In the genomic region with DNA sequence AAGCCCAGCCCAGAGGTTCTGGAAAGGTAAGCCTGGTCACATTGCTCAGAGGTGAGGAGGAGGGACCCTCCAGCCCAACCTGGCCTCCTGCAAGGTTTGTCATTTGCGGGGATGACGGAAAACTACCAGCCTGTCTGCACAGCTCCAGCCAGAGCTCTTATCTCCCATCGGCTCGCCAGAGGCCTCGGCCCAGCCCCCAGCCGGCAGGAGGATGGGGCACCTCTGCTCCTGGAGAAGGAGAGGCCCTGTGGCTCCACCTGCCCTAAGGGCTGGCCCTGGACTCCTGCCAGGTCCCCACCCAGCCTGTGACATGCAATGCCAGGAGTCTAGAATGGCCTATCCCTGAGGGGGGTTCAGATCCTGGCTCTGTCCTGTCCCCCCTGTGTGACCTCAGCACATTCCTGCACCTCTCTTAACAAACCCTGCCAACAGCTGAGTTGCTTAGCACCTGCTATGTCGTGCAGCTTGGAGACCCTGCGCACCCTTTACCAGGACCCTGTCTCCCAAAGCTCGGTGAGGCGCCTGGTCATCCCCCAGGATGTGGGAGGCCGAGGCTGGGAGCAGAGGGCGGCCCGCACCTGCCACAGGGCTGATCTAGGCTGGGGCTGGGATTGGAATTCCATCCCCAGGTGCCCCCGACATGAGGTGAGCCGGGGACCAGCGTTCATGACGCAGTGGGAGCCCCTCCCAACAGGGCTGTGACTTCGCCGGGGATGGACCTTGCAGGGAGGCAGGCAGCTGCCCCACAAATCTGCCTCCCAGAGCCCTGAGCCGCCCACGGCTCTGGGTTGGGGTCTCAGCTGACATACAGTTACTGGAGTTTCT, we compare ENCODE assay signal across 1 cellular context.
TF ChIP-seq lines count a peak whose summit lies in the region.

No MANE protein-coding gene starts in this region.

TF ChIP-seq in HepG2, 621 proteins besides CTCF, POLR2A, EP300 and RAD21 (continued from another document and continues in another):
- TF ChIP-seq, protein P1, sequence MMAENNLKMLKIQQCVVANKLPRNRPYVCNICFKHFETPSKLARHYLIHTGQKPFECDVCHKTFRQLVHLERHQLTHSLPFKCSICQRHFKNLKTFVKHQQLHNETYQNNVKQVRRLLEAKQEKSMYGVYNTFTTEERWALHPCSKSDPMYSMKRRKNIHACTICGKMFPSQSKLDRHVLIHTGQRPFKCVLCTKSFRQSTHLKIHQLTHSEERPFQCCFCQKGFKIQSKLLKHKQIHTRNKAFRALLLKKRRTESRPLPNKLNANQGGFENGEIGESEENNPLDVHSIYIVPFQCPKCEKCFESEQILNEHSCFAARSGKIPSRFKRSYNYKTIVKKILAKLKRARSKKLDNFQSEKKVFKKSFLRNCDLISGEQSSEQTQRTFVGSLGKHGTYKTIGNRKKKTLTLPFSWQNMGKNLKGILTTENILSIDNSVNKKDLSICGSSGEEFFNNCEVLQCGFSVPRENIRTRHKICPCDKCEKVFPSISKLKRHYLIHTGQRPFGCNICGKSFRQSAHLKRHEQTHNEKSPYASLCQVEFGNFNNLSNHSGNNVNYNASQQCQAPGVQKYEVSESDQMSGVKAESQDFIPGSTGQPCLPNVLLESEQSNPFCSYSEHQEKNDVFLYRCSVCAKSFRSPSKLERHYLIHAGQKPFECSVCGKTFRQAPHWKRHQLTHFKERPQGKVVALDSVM (CRISPR knock-in tag; IDR thresholded peaks at IDR 0.05): peak; percentile 31
- TF ChIP-seq HMGA1 (CRISPR knock-in tag; conservative IDR thresholded peaks at IDR 0.05) (no peak), SETDB1 (CRISPR knock-in tag; IDR thresholded peaks at IDR 0.05; ENCODE audit: borderline replicate concordance) (no peak), PHF5A (CRISPR knock-in tag; IDR thresholded peaks at IDR 0.05; ENCODE audit: low read depth, unreplicated experiment) (no peak), ZNF598 (CRISPR knock-in tag; IDR thresholded peaks at IDR 0.05; ENCODE audit: borderline replicate concordance) (0 out of 2 replicates have a peak, but pooled peaks have one; percentile 24), HNF4A (CRISPR knock-in tag; IDR thresholded peaks at IDR 0.05) (peak; percentile 26; the same call in 1 of the 2 replicates), HOXA3 (CRISPR knock-in tag; IDR thresholded peaks at IDR 0.05) (peak; percentile 19; the same call in 1 of the 2 replicates), MED1 (CRISPR knock-in tag; IDR thresholded peaks at IDR 0.05) (0 out of 2 replicates have a peak, but pooled peaks have one; percentile 20), ZNF761 (CRISPR knock-in tag; conservative IDR thresholded peaks at IDR 0.05) (peak; percentile 82; the same call in 1 of the 2 replicates), ZNF768 (CRISPR knock-in tag; IDR thresholded peaks at IDR 0.05) (peak; percentile 85), SKI (IDR thresholded peaks at IDR 0.05; ENCODE audit: partially characterized antibody) (peak; percentile 40), KAT8 (CRISPR knock-in tag; IDR thresholded peaks at IDR 0.05) (0 out of 2 replicates have a peak, but pooled peaks have one; percentile 30), ZMAT3 (CRISPR knock-in tag; conservative IDR thresholded peaks at IDR 0.05) (0 out of 2 replicates have a peak, but pooled peaks have one; percentile 41), SOX6 (IDR thresholded peaks at IDR 0.05) (no peak), SOX6 (CRISPR knock-in tag; IDR thresholded peaks at IDR 0.05) (peak; percentile 70; the same call in 1 of the 2 replicates), ZSCAN25 (CRISPR knock-in tag; IDR thresholded peaks at IDR 0.05) (peak; percentile 4), PHF8 (CRISPR knock-in tag; IDR thresholded peaks at IDR 0.05) (peak; percentile 12; the same call in 1 of the 2 replicates), ZSCAN29 (CRISPR knock-in tag; conservative IDR thresholded peaks at IDR 0.05) (peak; percentile 71; the same call in 1 of the 2 replicates), SRSF4 (IDR thresholded peaks at IDR 0.05; ENCODE audit: low read depth, low read length, poor library complexity, severe bottlenecking) (no peak), FOXK2 (IDR thresholded peaks at IDR 0.05) (no peak), ZNF501 (CRISPR knock-in tag; IDR thresholded peaks at IDR 0.05) (0 out of 2 replicates have a peak, but pooled peaks have one; percentile 48), XRCC5 (optimal IDR thresholded peaks at IDR 0.05; ENCODE audit: low read length) (peak; percentile 72), JUN (CRISPR knock-in tag; IDR thresholded peaks at IDR 0.05) (peak; percentile 43; the same call in 1 of the 2 replicates), NONO (IDR thresholded peaks at IDR 0.05) (no peak), NONO (CRISPR knock-in tag; conservative IDR thresholded peaks at IDR 0.05) (no peak), RXRB (CRISPR knock-in tag; IDR thresholded peaks at IDR 0.05; ENCODE audit: borderline replicate concordance) (peak; percentile 46; the same call in 1 of the 2 replicates), GATAD2A (CRISPR knock-in tag; IDR thresholded peaks at IDR 0.05) (peak; percentile 57; the same call in 1 of the 2 replicates), SNAPC2 (CRISPR knock-in tag; IDR thresholded peaks at IDR 0.05) (peak; percentile 68; the same call in 1 of the 2 replicates)
- TF ChIP-seq, protein P2, sequence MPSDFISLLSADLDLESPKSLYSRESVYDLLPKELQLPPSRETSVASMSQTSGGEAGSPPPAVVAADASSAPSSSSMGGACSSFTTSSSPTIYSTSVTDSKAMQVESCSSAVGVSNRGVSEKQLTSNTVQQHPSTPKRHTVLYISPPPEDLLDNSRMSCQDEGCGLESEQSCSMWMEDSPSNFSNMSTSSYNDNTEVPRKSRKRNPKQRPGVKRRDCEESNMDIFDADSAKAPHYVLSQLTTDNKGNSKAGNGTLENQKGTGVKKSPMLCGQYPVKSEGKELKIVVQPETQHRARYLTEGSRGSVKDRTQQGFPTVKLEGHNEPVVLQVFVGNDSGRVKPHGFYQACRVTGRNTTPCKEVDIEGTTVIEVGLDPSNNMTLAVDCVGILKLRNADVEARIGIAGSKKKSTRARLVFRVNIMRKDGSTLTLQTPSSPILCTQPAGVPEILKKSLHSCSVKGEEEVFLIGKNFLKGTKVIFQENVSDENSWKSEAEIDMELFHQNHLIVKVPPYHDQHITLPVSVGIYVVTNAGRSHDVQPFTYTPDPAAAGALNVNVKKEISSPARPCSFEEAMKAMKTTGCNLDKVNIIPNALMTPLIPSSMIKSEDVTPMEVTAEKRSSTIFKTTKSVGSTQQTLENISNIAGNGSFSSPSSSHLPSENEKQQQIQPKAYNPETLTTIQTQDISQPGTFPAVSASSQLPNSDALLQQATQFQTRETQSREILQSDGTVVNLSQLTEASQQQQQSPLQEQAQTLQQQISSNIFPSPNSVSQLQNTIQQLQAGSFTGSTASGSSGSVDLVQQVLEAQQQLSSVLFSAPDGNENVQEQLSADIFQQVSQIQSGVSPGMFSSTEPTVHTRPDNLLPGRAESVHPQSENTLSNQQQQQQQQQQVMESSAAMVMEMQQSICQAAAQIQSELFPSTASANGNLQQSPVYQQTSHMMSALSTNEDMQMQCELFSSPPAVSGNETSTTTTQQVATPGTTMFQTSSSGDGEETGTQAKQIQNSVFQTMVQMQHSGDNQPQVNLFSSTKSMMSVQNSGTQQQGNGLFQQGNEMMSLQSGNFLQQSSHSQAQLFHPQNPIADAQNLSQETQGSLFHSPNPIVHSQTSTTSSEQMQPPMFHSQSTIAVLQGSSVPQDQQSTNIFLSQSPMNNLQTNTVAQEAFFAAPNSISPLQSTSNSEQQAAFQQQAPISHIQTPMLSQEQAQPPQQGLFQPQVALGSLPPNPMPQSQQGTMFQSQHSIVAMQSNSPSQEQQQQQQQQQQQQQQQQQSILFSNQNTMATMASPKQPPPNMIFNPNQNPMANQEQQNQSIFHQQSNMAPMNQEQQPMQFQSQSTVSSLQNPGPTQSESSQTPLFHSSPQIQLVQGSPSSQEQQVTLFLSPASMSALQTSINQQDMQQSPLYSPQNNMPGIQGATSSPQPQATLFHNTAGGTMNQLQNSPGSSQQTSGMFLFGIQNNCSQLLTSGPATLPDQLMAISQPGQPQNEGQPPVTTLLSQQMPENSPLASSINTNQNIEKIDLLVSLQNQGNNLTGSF (CRISPR knock-in tag; IDR thresholded peaks at IDR 0.05): no peak
- TF ChIP-seq, protein P3, sequence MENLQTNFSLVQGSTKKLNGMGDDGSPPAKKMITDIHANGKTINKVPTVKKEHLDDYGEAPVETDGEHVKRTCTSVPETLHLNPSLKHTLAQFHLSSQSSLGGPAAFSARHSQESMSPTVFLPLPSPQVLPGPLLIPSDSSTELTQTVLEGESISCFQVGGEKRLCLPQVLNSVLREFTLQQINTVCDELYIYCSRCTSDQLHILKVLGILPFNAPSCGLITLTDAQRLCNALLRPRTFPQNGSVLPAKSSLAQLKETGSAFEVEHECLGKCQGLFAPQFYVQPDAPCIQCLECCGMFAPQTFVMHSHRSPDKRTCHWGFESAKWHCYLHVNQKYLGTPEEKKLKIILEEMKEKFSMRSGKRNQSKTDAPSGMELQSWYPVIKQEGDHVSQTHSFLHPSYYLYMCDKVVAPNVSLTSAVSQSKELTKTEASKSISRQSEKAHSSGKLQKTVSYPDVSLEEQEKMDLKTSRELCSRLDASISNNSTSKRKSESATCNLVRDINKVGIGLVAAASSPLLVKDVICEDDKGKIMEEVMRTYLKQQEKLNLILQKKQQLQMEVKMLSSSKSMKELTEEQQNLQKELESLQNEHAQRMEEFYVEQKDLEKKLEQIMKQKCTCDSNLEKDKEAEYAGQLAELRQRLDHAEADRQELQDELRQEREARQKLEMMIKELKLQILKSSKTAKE (CRISPR knock-in tag; IDR thresholded peaks at IDR 0.05; ENCODE audit: borderline replicate concordance): no peak
- TF ChIP-seq, protein P4, sequence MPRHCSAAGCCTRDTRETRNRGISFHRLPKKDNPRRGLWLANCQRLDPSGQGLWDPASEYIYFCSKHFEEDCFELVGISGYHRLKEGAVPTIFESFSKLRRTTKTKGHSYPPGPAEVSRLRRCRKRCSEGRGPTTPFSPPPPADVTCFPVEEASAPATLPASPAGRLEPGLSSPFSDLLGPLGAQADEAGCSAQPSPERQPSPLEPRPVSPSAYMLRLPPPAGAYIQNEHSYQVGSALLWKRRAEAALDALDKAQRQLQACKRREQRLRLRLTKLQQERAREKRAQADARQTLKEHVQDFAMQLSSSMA (CRISPR knock-in tag; IDR thresholded peaks at IDR 0.05): 0 out of 2 replicates have a peak, but pooled peaks have one; percentile 35
- TF ChIP-seq, protein P5, sequence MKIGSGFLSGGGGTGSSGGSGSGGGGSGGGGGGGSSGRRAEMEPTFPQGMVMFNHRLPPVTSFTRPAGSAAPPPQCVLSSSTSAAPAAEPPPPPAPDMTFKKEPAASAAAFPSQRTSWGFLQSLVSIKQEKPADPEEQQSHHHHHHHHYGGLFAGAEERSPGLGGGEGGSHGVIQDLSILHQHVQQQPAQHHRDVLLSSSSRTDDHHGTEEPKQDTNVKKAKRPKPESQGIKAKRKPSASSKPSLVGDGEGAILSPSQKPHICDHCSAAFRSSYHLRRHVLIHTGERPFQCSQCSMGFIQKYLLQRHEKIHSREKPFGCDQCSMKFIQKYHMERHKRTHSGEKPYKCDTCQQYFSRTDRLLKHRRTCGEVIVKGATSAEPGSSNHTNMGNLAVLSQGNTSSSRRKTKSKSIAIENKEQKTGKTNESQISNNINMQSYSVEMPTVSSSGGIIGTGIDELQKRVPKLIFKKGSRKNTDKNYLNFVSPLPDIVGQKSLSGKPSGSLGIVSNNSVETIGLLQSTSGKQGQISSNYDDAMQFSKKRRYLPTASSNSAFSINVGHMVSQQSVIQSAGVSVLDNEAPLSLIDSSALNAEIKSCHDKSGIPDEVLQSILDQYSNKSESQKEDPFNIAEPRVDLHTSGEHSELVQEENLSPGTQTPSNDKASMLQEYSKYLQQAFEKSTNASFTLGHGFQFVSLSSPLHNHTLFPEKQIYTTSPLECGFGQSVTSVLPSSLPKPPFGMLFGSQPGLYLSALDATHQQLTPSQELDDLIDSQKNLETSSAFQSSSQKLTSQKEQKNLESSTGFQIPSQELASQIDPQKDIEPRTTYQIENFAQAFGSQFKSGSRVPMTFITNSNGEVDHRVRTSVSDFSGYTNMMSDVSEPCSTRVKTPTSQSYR (CRISPR knock-in tag; IDR thresholded peaks at IDR 0.05; ENCODE audit: borderline replicate concordance): peak; percentile 81
- TF ChIP-seq, protein P6, sequence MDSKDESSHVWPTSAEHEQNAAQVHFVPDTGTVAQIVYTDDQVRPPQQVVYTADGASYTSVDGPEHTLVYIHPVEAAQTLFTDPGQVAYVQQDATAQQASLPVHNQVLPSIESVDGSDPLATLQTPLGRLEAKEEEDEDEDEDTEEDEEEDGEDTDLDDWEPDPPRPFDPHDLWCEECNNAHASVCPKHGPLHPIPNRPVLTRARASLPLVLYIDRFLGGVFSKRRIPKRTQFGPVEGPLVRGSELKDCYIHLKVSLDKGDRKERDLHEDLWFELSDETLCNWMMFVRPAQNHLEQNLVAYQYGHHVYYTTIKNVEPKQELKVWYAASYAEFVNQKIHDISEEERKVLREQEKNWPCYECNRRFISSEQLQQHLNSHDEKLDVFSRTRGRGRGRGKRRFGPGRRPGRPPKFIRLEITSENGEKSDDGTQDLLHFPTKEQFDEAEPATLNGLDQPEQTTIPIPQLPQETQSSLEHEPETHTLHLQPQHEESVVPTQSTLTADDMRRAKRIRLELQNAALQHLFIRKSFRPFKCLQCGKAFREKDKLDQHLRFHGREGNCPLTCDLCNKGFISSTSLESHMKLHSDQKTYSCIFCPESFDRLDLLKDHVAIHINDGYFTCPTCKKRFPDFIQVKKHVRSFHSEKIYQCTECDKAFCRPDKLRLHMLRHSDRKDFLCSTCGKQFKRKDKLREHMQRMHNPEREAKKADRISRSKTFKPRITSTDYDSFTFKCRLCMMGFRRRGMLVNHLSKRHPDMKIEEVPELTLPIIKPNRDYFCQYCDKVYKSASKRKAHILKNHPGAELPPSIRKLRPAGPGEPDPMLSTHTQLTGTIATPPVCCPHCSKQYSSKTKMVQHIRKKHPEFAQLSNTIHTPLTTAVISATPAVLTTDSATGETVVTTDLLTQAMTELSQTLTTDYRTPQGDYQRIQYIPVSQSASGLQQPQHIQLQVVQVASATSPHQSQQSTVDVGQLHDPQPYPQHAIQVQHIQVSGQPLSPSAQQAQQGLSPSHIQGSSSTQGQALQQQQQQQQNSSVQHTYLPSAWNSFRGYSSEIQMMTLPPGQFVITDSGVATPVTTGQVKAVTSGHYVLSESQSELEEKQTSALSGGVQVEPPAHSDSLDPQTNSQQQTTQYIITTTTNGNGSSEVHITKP (CRISPR knock-in tag; IDR thresholded peaks at IDR 0.05; ENCODE audit: low read depth): peak; percentile 91
- TF ChIP-seq, protein P7, sequence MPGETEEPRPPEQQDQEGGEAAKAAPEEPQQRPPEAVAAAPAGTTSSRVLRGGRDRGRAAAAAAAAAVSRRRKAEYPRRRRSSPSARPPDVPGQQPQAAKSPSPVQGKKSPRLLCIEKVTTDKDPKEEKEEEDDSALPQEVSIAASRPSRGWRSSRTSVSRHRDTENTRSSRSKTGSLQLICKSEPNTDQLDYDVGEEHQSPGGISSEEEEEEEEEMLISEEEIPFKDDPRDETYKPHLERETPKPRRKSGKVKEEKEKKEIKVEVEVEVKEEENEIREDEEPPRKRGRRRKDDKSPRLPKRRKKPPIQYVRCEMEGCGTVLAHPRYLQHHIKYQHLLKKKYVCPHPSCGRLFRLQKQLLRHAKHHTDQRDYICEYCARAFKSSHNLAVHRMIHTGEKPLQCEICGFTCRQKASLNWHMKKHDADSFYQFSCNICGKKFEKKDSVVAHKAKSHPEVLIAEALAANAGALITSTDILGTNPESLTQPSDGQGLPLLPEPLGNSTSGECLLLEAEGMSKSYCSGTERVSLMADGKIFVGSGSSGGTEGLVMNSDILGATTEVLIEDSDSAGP (CRISPR knock-in tag; IDR thresholded peaks at IDR 0.05; ENCODE audit: borderline replicate concordance): peak; percentile 76; the same call in 1 of the 2 replicates
